Comparison of ENCODE assay signal across 18 cellular contexts in the genomic region with DNA sequence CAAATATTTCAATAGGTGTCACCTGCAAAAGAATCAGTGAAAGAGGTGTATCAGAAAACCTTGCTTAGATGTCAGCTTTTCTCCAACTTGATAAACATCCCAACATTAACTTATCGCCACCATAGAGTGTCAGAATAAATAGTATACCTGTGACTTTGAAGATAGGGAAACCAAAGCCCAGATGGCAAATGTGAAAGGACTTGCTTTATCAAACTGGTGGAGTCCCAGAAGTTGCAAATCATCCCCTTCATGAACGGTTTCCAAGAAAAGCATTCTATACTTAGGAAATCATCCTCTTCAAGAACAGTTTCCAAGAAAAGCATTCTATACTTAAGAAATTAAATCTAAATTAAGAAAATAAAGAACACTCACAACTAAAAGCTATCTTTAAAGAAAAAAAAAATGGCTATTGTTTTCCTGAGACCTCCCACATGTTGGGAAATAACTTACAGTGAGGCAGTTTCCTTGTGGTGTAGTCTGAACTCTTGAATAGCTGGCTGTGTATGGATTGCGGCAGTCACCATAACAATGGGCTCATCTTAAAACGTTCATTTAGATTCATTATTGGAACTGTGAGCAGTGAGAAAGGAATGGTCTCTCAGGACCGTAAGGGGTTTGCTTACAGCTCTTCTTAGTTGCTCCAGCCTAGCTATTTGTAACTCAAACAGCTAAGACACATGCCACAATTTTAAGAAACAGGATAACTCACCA. TPM values are rescaled to one million over a fixed set of nuclear protein-coding genes. Genes with fewer than 3 reads are reported as not detected.
DNase-seq lines count a peak whose midpoint lies in the region; ATAC-seq and TF ChIP-seq lines count a peak whose summit lies in the region.
"Had no signal": no experiment of that assay in that cellular context is flagged by ENCODE, and none has a peak within 500 bp of the region (broad histone marks: within the 10 kb centered on the region; RNA-seq: fewer than 3 reads in every experiment).

No MANE protein-coding gene starts in this region.

- H3K9ac ChIP-seq in NT2/D1 (ENCODE audit: insufficient read length, low read depth) (no peak overlapping the region), endodermal cell (ENCODE audit: extremely low read depth, low read length, poor library complexity, severe bottlenecking) (no peak overlapping the region)
- H3K9ac ChIP-seq: KMS-11, SK-N-SH had no signal

- peaks cover 7% of the 10 kb centered on the region for H3K36me3 ChIP-seq in NT2/D1 (ENCODE audit: insufficient read depth, insufficient read length, low read length)
- peaks cover 56% of the 10 kb centered on the region for H3K36me3 ChIP-seq in endodermal cell (ENCODE audit: control insufficient read depth, insufficient read depth, low read length)
- H3K36me3 ChIP-seq: WERI-Rb-1 had no signal

- H3K27ac Mint-ChIP-seq in endodermal cell (peak overlapping the region; percentile 3), nephron (peak overlapping the region; percentile 72 to 86 (median 77)), natural killer cell (peak overlapping the region in 1 of 2 donors; percentile 65)

- peaks cover 17% of the 10 kb centered on the region for H3K4me1 Mint-ChIP-seq in endodermal cell
- peaks cover 24% of the 10 kb centered on the region for H3K4me1 Mint-ChIP-seq in nephron
- peaks cover 25 to 28% of the 10 kb centered on the region in 2 donors for H3K4me1 Mint-ChIP-seq in natural killer cell

- 85 to 91% methylated on average over 4 to 5 of the region's 5 CpGs for WGBS in endodermal cell (ENCODE audit: insufficient coverage in 1 of 2, insufficient read length in 1 of 2), 2 experiments

- ATAC-seq in GM21390 (IDR thresholded peaks at IDR 0.05; ENCODE audit: unreplicated experiment) (no peak), natural killer cell (no peak)
- ATAC-seq: gastroesophageal sphincter had no signal

- no peak for TF ChIP-seq CTCF in endodermal cell (conservative IDR thresholded peaks at IDR 0.05)
- no peak for TF ChIP-seq CTCF in nephron (IDR thresholded peaks at IDR 0.05; ENCODE audit: unreplicated experiment in 3 of 3)
- no peak for TF ChIP-seq CTCF in natural killer cell (IDR thresholded peaks at IDR 0.05)

- H3K9me3 ChIP-seq in NT2/D1 (ENCODE audit: insufficient read depth, low read length) (no peaks in the 10 kb centered on the region), endodermal cell (ENCODE audit: control insufficient read depth, low read length) (no peaks in the 10 kb centered on the region)
- H3K9me3 ChIP-seq: gastroesophageal sphincter, SK-N-SH had no signal

- H3K27me3 Mint-ChIP-seq in endodermal cell (ENCODE audit: insufficient read depth) (no peaks in the 10 kb centered on the region), nephron (ENCODE audit: low read depth) (no peaks in the 10 kb centered on the region), natural killer cell (ENCODE audit: low read depth in 2 of 2) (no peaks in the 10 kb centered on the region)
- H3K27me3 Mint-ChIP-seq: CD4-positive, CD25-positive, alpha-beta regulatory T cell had no signal

- H3K4me3 Mint-ChIP-seq in endodermal cell, result no peak overlapping the region
- H3K4me3 Mint-ChIP-seq in nephron, result peak overlapping the region in 2 of 3 experiments; percentile 8 to 13
- no peak overlapping the region for H3K4me3 Mint-ChIP-seq in natural killer cell
- H3K4me3 Mint-ChIP-seq: CD4-positive, CD25-positive, alpha-beta regulatory T cell had no signal

- intact Hi-C loops in natural killer cell (cut with micrococcal nuclease), result no loop called here

- peak overlapping the region; percentile 10 for H3K27ac ChIP-seq in endodermal cell (ENCODE audit: low read depth, low read length)
- H3K27ac ChIP-seq: KMS-11, skin epidermis, WERI-Rb-1 had no signal

- H3K27me3 ChIP-seq in NT2/D1 (ENCODE audit: insufficient read depth, insufficient read length) (no peaks in the 10 kb centered on the region), endodermal cell (ENCODE audit: control insufficient read depth, insufficient read depth, low read length, poor library complexity, severe bottlenecking) (no peaks in the 10 kb centered on the region)
- H3K27me3 ChIP-seq: gastroesophageal sphincter had no signal

- no peaks in the 10 kb centered on the region for H3K9me3 Mint-ChIP-seq in endodermal cell
- no peaks in the 10 kb centered on the region for H3K9me3 Mint-ChIP-seq in nephron
- no peaks in the 10 kb centered on the region for H3K9me3 Mint-ChIP-seq in natural killer cell

- H3K4me1 ChIP-seq in NT2/D1 (ENCODE audit: insufficient read depth, insufficient read length), result no peaks in the 10 kb centered on the region
- H3K4me1 ChIP-seq in endodermal cell (ENCODE audit: control insufficient read depth, insufficient read depth, low read length), result no peaks in the 10 kb centered on the region

- H3K4me3 ChIP-seq in NT2/D1 (ENCODE audit: insufficient read length, low read depth) (no peak overlapping the region), endodermal cell (ENCODE audit: low read length) (no peak overlapping the region)
- H3K4me3 ChIP-seq: gastroesophageal sphincter, skin epidermis had no signal

- DNase-seq in GF-D8 (lab: John Stamatoyannopoulos, UW), result peak; percentile 29
- peak; percentile 13 for DNase-seq in NT2/D1 (ENCODE audit: low read depth, low spot score)
- no peak for DNase-seq in endodermal cell
- no peak for DNase-seq in SHP77 treated with DMSO at 0.1 percent for 48 hours (lab: John Stamatoyannopoulos, UW)
- DNase-seq in NCI-H1417 treated with DMSO at 0.1 percent for 48 hours (lab: John Stamatoyannopoulos, UW), result no peak
- DNase-seq in natural killer cell, result no peak
- DNase-seq: activated naive CD4-positive, alpha-beta T cell treated with anti-CD3 and anti-CD28 coated beads, Interleukin-2, amount 50 U/mL, for 16 hours; NCI-H2081; SK-N-SH; WERI-Rb-1 had no signal

- H3K36me3 Mint-ChIP-seq in endodermal cell (ENCODE audit: low read depth), result peaks cover 38% of the 10 kb centered on the region
- peaks cover 34% of the 10 kb centered on the region for H3K36me3 Mint-ChIP-seq in nephron (ENCODE audit: low read depth)
- H3K36me3 Mint-ChIP-seq in natural killer cell, result no peaks in the 10 kb centered on the region

RNA-seq across cellular contexts. Expression of a gene that starts 56.5 kb away (rescaled TPM):
- total RNA-seq in endodermal cell, result not detected
- polyA plus RNA-seq in endodermal cell (2013, experiment 1 of 2), result not detected
- polyA plus RNA-seq in endodermal cell (2013, experiment 2 of 2), result not detected
- 1 to 10 TPM in 1 of 3 donors, under 1 TPM in 2; 0.38 to 1.3 (median 0.63) TPM for total RNA-seq in natural killer cell
- total RNA-seq: CD4-positive, CD25-positive, alpha-beta regulatory T cell; gastroesophageal sphincter; H4 had no signal
- polyA plus RNA-seq: CD4-positive, CD25-positive, alpha-beta regulatory T cell; keratinocyte; SK-N-SH had no signal

Comparison
In these comparisons a context has a peak if more than half of its experiments do, and no peak if none do; other contexts are left out.
1. DNase-seq: peak in GF-D8 (single experiment) and NT2/D1 (single experiment); none in endodermal cell (single experiment), SHP77 treated with DMSO at 0.1 percent for 48 hours (single experiment), NCI-H1417 treated with DMSO at 0.1 percent for 48 hours (single experiment) and natural killer cell (single experiment).
2. H3K4me3 Mint-ChIP-seq: peak in nephron (2 of 3); none in endodermal cell (single experiment) and natural killer cell (single experiment).